25 cellular contexts compared by ENCODE assay signal in the genomic region with DNA sequence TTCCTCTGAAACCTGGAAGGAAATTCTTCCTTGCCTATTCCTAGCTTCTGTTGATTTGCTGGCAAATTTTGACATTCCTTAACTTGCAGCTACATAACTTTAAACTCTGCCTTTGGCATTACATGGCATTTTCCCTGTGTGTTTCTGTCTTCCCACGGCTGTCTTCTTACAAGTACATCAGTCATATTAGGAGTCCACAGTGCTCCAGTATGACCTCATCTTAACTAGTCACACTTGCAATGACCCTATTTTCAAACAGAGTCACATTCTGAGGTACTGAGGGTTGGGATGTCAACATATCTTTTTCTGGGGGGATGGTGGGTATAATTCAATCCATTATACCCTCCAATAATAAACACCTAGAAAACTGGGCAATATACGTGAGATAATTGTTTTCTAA. TPM values are rescaled to one million over a fixed set of nuclear protein-coding genes. Genes with fewer than 3 reads are reported as not detected.
"Had no signal": no experiment of that assay in that cellular context is flagged by ENCODE, and none has a peak within 500 bp of the region (broad histone marks: within the 10 kb centered on the region; RNA-seq: fewer than 3 reads in every experiment).

No MANE protein-coding gene starts in this region.

- H3K27ac Mint-ChIP-seq: activated CD8-positive, alpha-beta T cell treated with anti-CD3 and anti-CD28 coated beads for 36 hours; IgD-negative memory B cell had no signal

- ATAC-seq: activated CD8-positive, alpha-beta T cell treated with anti-CD3 and anti-CD28 coated beads for 36 hours had no signal

- H3K9ac ChIP-seq: KMS-11, SK-N-SH had no signal

- H3K27me3 ChIP-seq: Peyer's patch had no signal

- H3K4me2 ChIP-seq: KMS-11, SK-N-SH had no signal

- DNase-seq: activated CD4-positive, CD25-positive, alpha-beta regulatory T cell; activated CD8-positive, alpha-beta memory T cell treated with anti-CD3 and anti-CD28 coated beads, Interleukin-2, amount 50 U/mL, for 4 hours; activated CD8-positive, alpha-beta T cell treated with anti-CD3 and anti-CD28 coated beads for 36 hours; activated effector memory CD4-positive, alpha-beta T cell treated with anti-CD3 and anti-CD28 coated beads, Interleukin-2, amount 50 U/mL, for 16 hours; activated naive CD4-positive, alpha-beta T cell treated with anti-CD3 and anti-CD28 coated beads, Interleukin-2, amount 50 U/mL, for 16 hours; cerebellar nuclear complex; NCI-H1092; NCI-H1417; NCI-H1930; NCI-H2171 treated with DMSO at 0.1 percent for 48 hours; NCI-H345; NCI-H510A treated with DMSO at 0.1 percent for 48 hours; Peyer's patch; Right ventricle myocardium superior; SJCRH30; SK-N-SH; T-helper 1 cell had no signal

- H3K27ac ChIP-seq: KMS-11, Peyer's patch, RWPE1, SJCRH30, VCaP had no signal

- H3K4me1 ChIP-seq: Peyer's patch, SJCRH30 had no signal

- H3K4me3 Mint-ChIP-seq: activated CD8-positive, alpha-beta T cell treated with anti-CD3 and anti-CD28 coated beads for 36 hours; activated T-helper 1 cell treated with anti-CD3 and anti-CD28 coated beads, Interleukin-12 subunit alpha, Interleukin-12 subunit beta, Interleukin-2, Interleukin-4 antibody, amounts not matched to agents 30 ng/mL and 10 ng/mL and 1 ng/mL, durations not matched to agents 14 hours and 24 hours and 36 hours; IgD-negative memory B cell had no signal

- H3K36me3 ChIP-seq: Peyer's patch, SJCRH30 had no signal

- H3K9me3 ChIP-seq: Peyer's patch, SJCRH30, SK-N-SH had no signal

- H3K9me3 Mint-ChIP-seq: activated T-helper 1 cell treated with anti-CD3 and anti-CD28 coated beads, Interleukin-12 subunit alpha, Interleukin-12 subunit beta, Interleukin-2, Interleukin-4 antibody, amounts not matched to agents 30 ng/mL and 10 ng/mL and 1 ng/mL, durations not matched to agents 14 hours and 24 hours and 36 hours had no signal

- H3K4me3 ChIP-seq: Peyer's patch, SJCRH30 had no signal

RNA-seq across cellular contexts. Expression of a gene that starts 46.7 kb away (rescaled TPM):
- total RNA-seq: activated CD8-positive, alpha-beta T cell treated with anti-CD3 and anti-CD28 coated beads for 36 hours; activated T-helper 1 cell treated with anti-CD3 and anti-CD28 coated beads, Interleukin-12 subunit alpha, Interleukin-12 subunit beta, Interleukin-2, Interleukin-4 antibody, amounts not matched to agents 30 ng/mL and 10 ng/mL and 1 ng/mL, durations not matched to agents 14 hours and 24 hours and 36 hours; cardiac septum; MCF 10A; Right ventricle myocardium superior; SJCRH30; T-helper 2 cell treated with Interferon-gamma antibody and Interleukin-4, amounts not matched to agents 100 ng/mL and 5 ng/mL, for 36 hours had no signal
- polyA plus RNA-seq: IgD-negative memory B cell, SK-N-SH had no signal
